Comparison of ENCODE assay signal across 1 cellular context in the genomic region with DNA sequence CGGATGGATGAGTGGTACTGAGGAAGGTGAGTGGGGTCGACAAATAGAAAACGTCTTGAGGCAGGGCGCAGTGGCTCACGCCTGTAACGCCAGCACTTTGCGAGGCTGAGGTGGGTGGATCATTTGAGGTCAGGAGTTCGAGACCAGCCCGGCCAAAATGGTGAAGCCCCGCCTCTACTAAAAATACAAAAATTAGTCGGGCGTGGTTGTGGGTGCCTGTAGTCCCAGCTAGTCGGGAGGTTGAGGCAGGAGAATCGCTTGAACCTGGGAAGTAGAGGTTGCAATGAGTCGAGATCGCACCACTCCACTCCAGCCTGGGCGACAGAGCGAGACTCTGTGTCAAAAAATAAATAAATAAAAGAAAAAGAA.
TF ChIP-seq lines count a peak whose summit lies in the region.
"Not testable (repeated sequence)": the region's sequence is repeated elsewhere in the genome, so short reads cannot be mapped to it uniquely, and the experiment has no call there.

No MANE protein-coding gene starts in this region.

TF ChIP-seq in K562, 482 proteins besides CTCF, POLR2A, EP300 and RAD21:
- TF ChIP-seq GTF3C2 (IDR thresholded peaks at IDR 0.05; ENCODE audit: borderline replicate concordance, extremely low read depth, insufficient read length) (peak; percentile 34), ZEB2 (IDR thresholded peaks at IDR 0.05) (0 out of 2 replicates have a peak, but pooled peaks have one; percentile 8), ZNF121 (CRISPR knock-in tag; conservative IDR thresholded peaks at IDR 0.05) (0 out of 2 replicates have a peak, but pooled peaks have one; percentile 13), TRIM24 (IDR thresholded peaks at IDR 0.05) (peak in 1 of 2 experiments; percentile 4; a peak in 1 of 4 replicates), KDM4B (IDR thresholded peaks at IDR 0.05; ENCODE audit: borderline replicate concordance in 2 of 2, low read depth in 1 of 2) (peak in 1 of 2 experiments; percentile 24; a peak in 1 of 4 replicates), PHF8 (IDR thresholded peaks at IDR 0.05; ENCODE audit: borderline replicate concordance, low read length) (peak; percentile 6; the same call in 1 of the 2 replicates), KDM1A (IDR thresholded peaks at IDR 0.05) (peak in 1 of 2 experiments; percentile 58; a peak in 1 of 4 replicates), BCOR (IDR thresholded peaks at IDR 0.05) (peak; percentile 6; the same call in 1 of the 2 replicates), NR2C1 (IDR thresholded peaks at IDR 0.05) (peak; percentile 60; the same call in 1 of the 2 replicates), RBFOX2 (IDR thresholded peaks at IDR 0.05; ENCODE audit: low read depth, low read length) (peak; percentile 6), LCOR (CRISPR knock-in tag; IDR thresholded peaks at IDR 0.05) (peak; percentile 45; the same call in 1 of the 2 replicates), POLR2G (IDR thresholded peaks at IDR 0.05; ENCODE audit: low read depth, low read length) (peak; percentile 8; the same call in 1 of the 2 replicates), EGR1 (conservative IDR thresholded peaks at IDR 0.05) (peak; percentile 72), POLR2AphosphoS5 (IDR thresholded peaks at IDR 0.05; ENCODE audit: control insufficient read depth, insufficient read depth, low read depth, low read length) (0 out of 2 replicates have a peak, but pooled peaks have one; percentile 40), L3MBTL2 (IDR thresholded peaks at IDR 0.05) (0 out of 2 replicates have a peak, but pooled peaks have one; percentile 2), LARP7 (IDR thresholded peaks at IDR 0.05) (peak; percentile 73; the same call in 1 of the 2 replicates), ERF (CRISPR knock-in tag; IDR thresholded peaks at IDR 0.05) (peak; percentile 1; the same call in 1 of the 2 replicates), SUPT5H (IDR thresholded peaks at IDR 0.05) (peak; percentile 13; the same call in 1 of the 2 replicates), TBL1XR1 (IDR thresholded peaks at IDR 0.05; ENCODE audit: low read length in 2 of 2) (0 out of 4 replicates have a peak, but pooled peaks of 1 of the 2 experiments have one; percentile 1), ZFX (CRISPR knock-in tag; IDR thresholded peaks at IDR 0.05) (peak; percentile 68; the same call in 1 of the 2 replicates), HDAC2 (IDR thresholded peaks at IDR 0.05) (0 out of 2 replicates have a peak, but pooled peaks have one; percentile 11)
- TF ChIP-seq NR2C1 (tag; IDR thresholded peaks at IDR 0.05), result not testable (repeated sequence)
- TF ChIP-seq, protein P1, sequence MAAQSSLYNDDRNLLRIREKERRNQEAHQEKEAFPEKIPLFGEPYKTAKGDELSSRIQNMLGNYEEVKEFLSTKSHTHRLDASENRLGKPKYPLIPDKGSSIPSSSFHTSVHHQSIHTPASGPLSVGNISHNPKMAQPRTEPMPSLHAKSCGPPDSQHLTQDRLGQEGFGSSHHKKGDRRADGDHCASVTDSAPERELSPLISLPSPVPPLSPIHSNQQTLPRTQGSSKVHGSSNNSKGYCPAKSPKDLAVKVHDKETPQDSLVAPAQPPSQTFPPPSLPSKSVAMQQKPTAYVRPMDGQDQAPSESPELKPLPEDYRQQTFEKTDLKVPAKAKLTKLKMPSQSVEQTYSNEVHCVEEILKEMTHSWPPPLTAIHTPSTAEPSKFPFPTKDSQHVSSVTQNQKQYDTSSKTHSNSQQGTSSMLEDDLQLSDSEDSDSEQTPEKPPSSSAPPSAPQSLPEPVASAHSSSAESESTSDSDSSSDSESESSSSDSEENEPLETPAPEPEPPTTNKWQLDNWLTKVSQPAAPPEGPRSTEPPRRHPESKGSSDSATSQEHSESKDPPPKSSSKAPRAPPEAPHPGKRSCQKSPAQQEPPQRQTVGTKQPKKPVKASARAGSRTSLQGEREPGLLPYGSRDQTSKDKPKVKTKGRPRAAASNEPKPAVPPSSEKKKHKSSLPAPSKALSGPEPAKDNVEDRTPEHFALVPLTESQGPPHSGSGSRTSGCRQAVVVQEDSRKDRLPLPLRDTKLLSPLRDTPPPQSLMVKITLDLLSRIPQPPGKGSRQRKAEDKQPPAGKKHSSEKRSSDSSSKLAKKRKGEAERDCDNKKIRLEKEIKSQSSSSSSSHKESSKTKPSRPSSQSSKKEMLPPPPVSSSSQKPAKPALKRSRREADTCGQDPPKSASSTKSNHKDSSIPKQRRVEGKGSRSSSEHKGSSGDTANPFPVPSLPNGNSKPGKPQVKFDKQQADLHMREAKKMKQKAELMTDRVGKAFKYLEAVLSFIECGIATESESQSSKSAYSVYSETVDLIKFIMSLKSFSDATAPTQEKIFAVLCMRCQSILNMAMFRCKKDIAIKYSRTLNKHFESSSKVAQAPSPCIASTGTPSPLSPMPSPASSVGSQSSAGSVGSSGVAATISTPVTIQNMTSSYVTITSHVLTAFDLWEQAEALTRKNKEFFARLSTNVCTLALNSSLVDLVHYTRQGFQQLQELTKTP (IDR thresholded peaks at IDR 0.05; ENCODE audit: low read depth in 1 of 2, partially characterized antibody in 2 of 2), result peak; percentile 13 to 36
- TF ChIP-seq, protein P2, sequence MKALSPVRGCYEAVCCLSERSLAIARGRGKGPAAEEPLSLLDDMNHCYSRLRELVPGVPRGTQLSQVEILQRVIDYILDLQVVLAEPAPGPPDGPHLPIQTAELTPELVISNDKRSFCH (CRISPR knock-in tag; IDR thresholded peaks at IDR 0.05), result not testable (repeated sequence)
- TF ChIP-seq, protein P2 (tag; IDR thresholded peaks at IDR 0.05), result 0 out of 2 replicates have a peak, but pooled peaks have one; percentile 0
TF ChIP-seq in K562: peak in this region for 23; not testable (repeated sequence) for 459.
